Comparison of ENCODE assay signal across 1 cellular context in the genomic region with DNA sequence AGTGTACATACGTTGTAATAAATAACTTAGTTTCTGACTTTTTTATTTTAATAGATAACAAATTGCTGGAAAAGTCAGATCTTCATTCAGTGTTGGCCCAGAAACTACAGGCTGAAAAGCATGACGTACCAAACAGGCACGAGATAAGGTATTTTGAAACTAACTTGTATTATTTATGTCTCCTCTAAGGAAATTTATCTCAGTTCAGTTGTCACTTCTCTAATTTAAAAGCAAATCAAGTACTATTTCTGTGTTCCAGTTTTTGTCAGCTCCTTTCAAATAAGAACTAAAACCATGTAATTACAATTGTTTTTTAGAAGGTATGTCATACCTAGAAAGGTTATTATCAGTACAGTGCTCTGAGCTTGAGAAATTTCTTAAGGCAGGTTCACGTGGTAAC.
TF ChIP-seq lines count a peak whose summit lies in the region.

No MANE protein-coding gene starts in this region.

TF ChIP-seq in A549, 52 proteins besides CTCF, POLR2A, EP300 and RAD21 (continued from another document):
- TF ChIP-seq, protein P1, sequence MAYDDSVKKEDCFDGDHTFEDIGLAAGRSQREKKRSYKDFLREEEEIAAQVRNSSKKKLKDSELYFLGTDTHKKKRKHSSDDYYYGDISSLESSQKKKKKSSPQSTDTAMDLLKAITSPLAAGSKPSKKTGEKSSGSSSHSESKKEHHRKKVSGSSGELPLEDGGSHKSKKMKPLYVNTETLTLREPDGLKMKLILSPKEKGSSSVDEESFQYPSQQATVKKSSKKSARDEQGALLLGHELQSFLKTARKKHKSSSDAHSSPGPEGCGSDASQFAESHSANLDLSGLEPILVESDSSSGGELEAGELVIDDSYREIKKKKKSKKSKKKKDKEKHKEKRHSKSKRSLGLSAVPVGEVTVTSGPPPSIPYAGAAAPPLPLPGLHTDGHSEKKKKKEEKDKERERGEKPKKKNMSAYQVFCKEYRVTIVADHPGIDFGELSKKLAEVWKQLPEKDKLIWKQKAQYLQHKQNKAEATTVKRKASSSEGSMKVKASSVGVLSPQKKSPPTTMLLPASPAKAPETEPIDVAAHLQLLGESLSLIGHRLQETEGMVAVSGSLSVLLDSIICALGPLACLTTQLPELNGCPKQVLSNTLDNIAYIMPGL (CRISPR knock-in tag; IDR thresholded peaks at IDR 0.05; ENCODE audit: borderline replicate concordance), result no peak
- TF ChIP-seq PHF8 (IDR thresholded peaks at IDR 0.05; ENCODE audit: borderline replicate concordance, low read depth) (no peak), EHF (CRISPR knock-in tag; IDR thresholded peaks at IDR 0.05) (no peak), NR3C1 (IDR thresholded peaks at IDR 0.05) (no peak), CHD2 (IDR thresholded peaks at IDR 0.05; ENCODE audit: low read length, partially characterized antibody) (no peak), CBX8 (IDR thresholded peaks at IDR 0.05) (no peak), BHLHE40 (IDR thresholded peaks at IDR 0.05; ENCODE audit: low read depth, low read length) (no peak), RNF2 (IDR thresholded peaks at IDR 0.05; ENCODE audit: borderline replicate concordance, low read depth) (no peak), RARB (CRISPR knock-in tag; IDR thresholded peaks at IDR 0.05) (no peak), HOXB13 (CRISPR knock-in tag; IDR thresholded peaks at IDR 0.05; ENCODE audit: low read depth) (no peak), ZNF302 (CRISPR knock-in tag; IDR thresholded peaks at IDR 0.05) (no peak)
- TF ChIP-seq, protein P2, sequence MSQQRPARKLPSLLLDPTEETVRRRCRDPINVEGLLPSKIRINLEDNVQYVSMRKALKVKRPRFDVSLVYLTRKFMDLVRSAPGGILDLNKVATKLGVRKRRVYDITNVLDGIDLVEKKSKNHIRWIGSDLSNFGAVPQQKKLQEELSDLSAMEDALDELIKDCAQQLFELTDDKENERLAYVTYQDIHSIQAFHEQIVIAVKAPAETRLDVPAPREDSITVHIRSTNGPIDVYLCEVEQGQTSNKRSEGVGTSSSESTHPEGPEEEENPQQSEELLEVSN (IDR thresholded peaks at IDR 0.05; ENCODE audit: borderline replicate concordance, low read depth), result no peak
